8 cellular contexts compared by ENCODE assay signal in genomic region chr14:87992720-87993484, GRCh38.
DNase-seq lines count a peak whose midpoint lies in the region; ATAC-seq lines count a peak whose summit lies in the region.

Gene GALC (minus strand): TSS chr14:87993182. CDS start chr14:87993164, 18 bp downstream.

- ATAC-seq in GM18508 (IDR thresholded peaks at IDR 0.05; ENCODE audit: insufficient read depth, unreplicated experiment) (peak; percentile 71), HG03025 (IDR thresholded peaks at IDR 0.05; ENCODE audit: low FRiP score, unreplicated experiment) (peak; percentile 87)

- DNase-seq in NCI-H2227 (lab: John Stamatoyannopoulos, UW; ENCODE audit: unreplicated experiment), result peak; percentile 95
- DNase-seq in activated CD4-positive, alpha-beta T cell treated with anti-CD3 and anti-CD28 coated beads for 1 hour, result peak; percentile 89
- peak; percentile 86 for DNase-seq in cerebellar cortex (ENCODE audit: low spot score)
- DNase-seq in inferior parietal cortex (ENCODE audit: extremely low spot score), result peak; percentile 93
- peak; percentile 93 for DNase-seq in stimulated activated CD4-positive, alpha-beta T cell treated with anti-CD3 and anti-CD28 coated beads, Interleukin-12 subunit alpha, Interleukin-12 subunit beta, amount 100 ng/mL, for 4 hours
- DNase-seq in HK-2 (ENCODE audit: unreplicated experiment), result no peak
